In the genomic region with DNA sequence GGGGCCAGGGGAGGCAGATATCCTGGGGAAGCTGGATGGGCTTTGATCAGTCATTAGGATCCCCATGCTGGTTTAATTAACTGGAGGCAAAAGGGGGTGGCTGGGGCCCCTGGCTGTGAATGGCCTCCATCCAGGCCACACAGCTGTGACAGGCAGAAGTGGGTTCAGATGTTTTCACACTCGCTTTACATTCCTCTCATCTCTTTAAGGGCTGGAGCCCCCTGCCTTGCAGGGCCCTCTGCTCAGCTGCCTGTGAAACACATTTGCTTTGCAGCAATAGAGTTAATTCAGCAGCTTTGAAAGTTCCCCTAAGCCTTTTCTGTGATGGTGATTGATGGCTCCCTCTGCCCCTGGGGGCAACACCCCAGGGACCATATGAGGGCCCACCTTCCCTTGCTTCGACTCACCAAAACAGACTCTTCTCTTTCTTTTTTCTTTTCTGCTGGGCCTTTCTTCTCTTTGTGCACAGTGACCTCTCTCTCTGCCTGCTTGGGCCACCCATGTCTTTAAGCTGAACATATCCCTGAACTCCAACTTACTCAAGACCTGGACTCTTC, we compare ENCODE assay signal across 21 cellular contexts.
"Had no signal": no experiment of that assay in that cellular context is flagged by ENCODE, and none has a peak within 500 bp of the region (broad histone marks: within the 10 kb centered on the region; RNA-seq: fewer than 3 reads in every experiment).

No MANE protein-coding gene starts in this region.

- H3K4me1 ChIP-seq: ascending aorta, esophagus squamous epithelium, gastrocnemius medialis, left ventricle myocardium inferior, spleen had no signal

- H3K27ac Mint-ChIP-seq: activated CD8-positive, alpha-beta T cell treated with anti-CD3 and anti-CD28 coated beads, Interleukin-2, amount 10 ng/mL, durations not matched to agents 7 days and 5 days; activated naive CD4-positive, alpha-beta T cell treated with anti-CD3 and anti-CD28 coated beads, Interleukin-2, amount 50 U/mL, for 24 hours; activated T-helper 1 cell treated with anti-CD3 and anti-CD28 coated beads, Interleukin-12 subunit alpha, Interleukin-12 subunit beta, Interleukin-2, Interleukin-4 antibody, amounts not matched to agents 30 ng/mL and 10 ng/mL and 1 ng/mL, durations not matched to agents 14 hours and 24 hours and 36 hours had no signal

- H3K4me1 Mint-ChIP-seq: activated naive CD4-positive, alpha-beta T cell treated with anti-CD3 and anti-CD28 coated beads, Interleukin-2, amount 50 U/mL, for 24 hours had no signal

- H3K27me3 Mint-ChIP-seq: activated naive CD4-positive, alpha-beta T cell treated with anti-CD3 and anti-CD28 coated beads, Interleukin-2, amount 50 U/mL, for 24 hours had no signal

- ATAC-seq: activated CD8-positive, alpha-beta T cell treated with anti-CD3 and anti-CD28 coated beads, Interleukin-2, amount 10 ng/mL, durations not matched to agents 7 days and 5 days; gastrocnemius medialis had no signal

- H3K27me3 ChIP-seq: ascending aorta, dorsolateral prefrontal cortex, esophagus squamous epithelium, gastrocnemius medialis, upper lobe of left lung had no signal

- H3K4me3 Mint-ChIP-seq: activated CD8-positive, alpha-beta T cell treated with anti-CD3 and anti-CD28 coated beads, Interleukin-2, amount 10 ng/mL, durations not matched to agents 7 days and 5 days; activated naive CD4-positive, alpha-beta T cell treated with anti-CD3 and anti-CD28 coated beads, Interleukin-2, amount 50 U/mL, for 24 hours; activated T-helper 1 cell treated with anti-CD3 and anti-CD28 coated beads, Interleukin-12 subunit alpha, Interleukin-12 subunit beta, Interleukin-2, Interleukin-4 antibody, amounts not matched to agents 30 ng/mL and 10 ng/mL and 1 ng/mL, durations not matched to agents 14 hours and 24 hours and 36 hours had no signal

- H3K36me3 ChIP-seq: ascending aorta, esophagus squamous epithelium, gastrocnemius medialis, left ventricle myocardium inferior, spleen, thoracic aorta, upper lobe of left lung had no signal

- H3K4me3 ChIP-seq: ascending aorta, dorsolateral prefrontal cortex, esophagus squamous epithelium, gastrocnemius medialis, left ventricle myocardium inferior, spleen, thoracic aorta, upper lobe of left lung had no signal

- DNase-seq: activated CD4-positive, alpha-beta T cell treated with anti-CD3 and anti-CD28 coated beads for 1 hour; activated CD4-positive, alpha-beta T cell treated with anti-CD3 and anti-CD28 coated beads, Interleukin-2, amount 50 U/mL, for 1 hour; activated CD8-positive, alpha-beta T cell treated with anti-CD3 and anti-CD28 coated beads, Interleukin-2, amount 10 ng/mL, durations not matched to agents 7 days and 5 days; activated gamma-delta T cell treated with Interleukin-2 at 50 U/mL for 16 hours; central memory CD4-positive, alpha-beta T cell; dorsolateral prefrontal cortex; esophagus squamous epithelium; gastrocnemius medialis; hippocampal formation; kidney glomerular epithelial cell; left ventricle myocardium inferior; retina; spleen; stimulated activated CD4-positive, alpha-beta T cell treated with anti-CD3 and anti-CD28 coated beads, Interleukin-4, amount 100 ng/mL, for 1 hour; stimulated activated naive CD4-positive, alpha-beta T cell; T-helper 1 cell; upper lobe of left lung had no signal

- H3K27ac ChIP-seq: ascending aorta, esophagus squamous epithelium, gastrocnemius medialis, left ventricle myocardium inferior, spleen, thoracic aorta, upper lobe of left lung had no signal

- H3K9me3 Mint-ChIP-seq: activated naive CD4-positive, alpha-beta T cell treated with anti-CD3 and anti-CD28 coated beads, Interleukin-2, amount 50 U/mL, for 24 hours; activated T-helper 1 cell treated with anti-CD3 and anti-CD28 coated beads, Interleukin-12 subunit alpha, Interleukin-12 subunit beta, Interleukin-2, Interleukin-4 antibody, amounts not matched to agents 30 ng/mL and 10 ng/mL and 1 ng/mL, durations not matched to agents 14 hours and 24 hours and 36 hours had no signal

- H3K9me3 ChIP-seq: ascending aorta, esophagus squamous epithelium, gastrocnemius medialis, left ventricle myocardium inferior, spleen, thoracic aorta, upper lobe of left lung had no signal

- H3K36me3 Mint-ChIP-seq: activated naive CD4-positive, alpha-beta T cell treated with anti-CD3 and anti-CD28 coated beads, Interleukin-2, amount 50 U/mL, for 24 hours had no signal
